In genomic region chr10:125006921-125007391, GRCh38 we compare ENCODE assay signal across 15 cellular contexts.
DNase-seq lines count a peak whose midpoint lies in the region; ATAC-seq and TF ChIP-seq lines count a peak whose summit lies in the region.
"Had no signal": no experiment of that assay in that cellular context is flagged by ENCODE, and none has a peak within 500 bp of the region (broad histone marks: within the 10 kb centered on the region; RNA-seq: fewer than 3 reads in every experiment).

No MANE protein-coding gene starts in this region.

- ATAC-seq in activated CD8-positive, alpha-beta memory T cell treated with anti-CD3 and anti-CD28 coated beads, Interleukin-2, amount 10 ng/mL, durations not matched to agents 7 days and 5 days: no peak
- ATAC-seq in HG03045 (IDR thresholded peaks at IDR 0.05; ENCODE audit: unreplicated experiment) (no peak), GM21619 (IDR thresholded peaks at IDR 0.05; ENCODE audit: unreplicated experiment) (no peak)
- ATAC-seq: stimulated activated naive CD8-positive, alpha-beta T cell treated with anti-CD3 and anti-CD28 coated beads, Interleukin-15, Interleukin-2, amounts not matched to agents 100 U/mL and 50 U/mL, for 24 hours had no signal

- no peak overlapping the region for H2BK120ac ChIP-seq in mesenchymal stem cell (ENCODE audit: low read depth, low read length)

- no peaks in the 10 kb centered on the region for H3K9me3 Mint-ChIP-seq in activated CD8-positive, alpha-beta memory T cell treated with anti-CD3 and anti-CD28 coated beads, Interleukin-2, amount 10 ng/mL, durations not matched to agents 7 days and 5 days (ENCODE audit: low read depth)
- H3K9me3 Mint-ChIP-seq in endodermal cell: no peaks in the 10 kb centered on the region
- H3K9me3 Mint-ChIP-seq: mesothelial cell of epicardium had no signal

- H3K4me3 Mint-ChIP-seq in activated CD8-positive, alpha-beta memory T cell treated with anti-CD3 and anti-CD28 coated beads, Interleukin-2, amount 10 ng/mL, durations not matched to agents 7 days and 5 days: no peak overlapping the region
- no peak overlapping the region for H3K4me3 Mint-ChIP-seq in endodermal cell
- H3K4me3 Mint-ChIP-seq: mesothelial cell of epicardium had no signal

- H2BK5ac ChIP-seq in mesenchymal stem cell (ENCODE audit: low read depth, low read length, poor library complexity, severe bottlenecking): no peak overlapping the region

- no peaks in the 10 kb centered on the region for H3K27me3 ChIP-seq in endodermal cell (ENCODE audit: control insufficient read depth, insufficient read depth, low read length, poor library complexity, severe bottlenecking)
- no peaks in the 10 kb centered on the region for H3K27me3 ChIP-seq in mesenchymal stem cell (ENCODE audit: control insufficient read depth in 1 of 2, insufficient read depth in 1 of 2, low read length in 2 of 2)
- H3K27me3 ChIP-seq in tibial artery: no peaks in the 10 kb centered on the region

- H3K4me1 ChIP-seq in endodermal cell (ENCODE audit: control insufficient read depth, insufficient read depth, low read length) (no peaks in the 10 kb centered on the region), mesenchymal stem cell (ENCODE audit: control insufficient read depth, insufficient read depth, low read depth, low read length) (peaks cover 2% of the 10 kb centered on the region), tibial artery (peaks cover 0 to 89% (median 68%) of the 10 kb centered on the region in 4 donors)

- H3K18ac ChIP-seq in mesenchymal stem cell (ENCODE audit: low read depth in 1 of 2, low read length in 2 of 2): no peak overlapping the region

- H3K9ac ChIP-seq in endodermal cell (ENCODE audit: extremely low read depth, low read length, poor library complexity, severe bottlenecking): no peak overlapping the region
- peak overlapping the region; percentile 70 for H3K9ac ChIP-seq in mesenchymal stem cell (ENCODE audit: low read length)

- no peak overlapping the region for H2BK12ac ChIP-seq in mesenchymal stem cell (ENCODE audit: low read length in 2 of 2)

- peak; percentile 4 for DNase-seq in activated CD8-positive, alpha-beta memory T cell treated with anti-CD3 and anti-CD28 coated beads, Interleukin-2, amount 50 U/mL, for 4 hours
- DNase-seq in activated CD8-positive, alpha-beta memory T cell treated with anti-CD3 and anti-CD28 coated beads, Interleukin-2, amount 10 ng/mL, durations not matched to agents 7 days and 5 days: no peak
- no peak for DNase-seq in endodermal cell
- no peak for DNase-seq in mesenchymal stem cell
- DNase-seq in tibial artery: peak; percentile 21 to 70
- DNase-seq in activated naive CD4-positive, alpha-beta T cell treated with Interleukin-2 at 50 U/mL for 16 hours: no peak
- DNase-seq: activated CD4-positive, alpha-beta T cell treated with anti-CD3 and anti-CD28 coated beads, Interleukin-2, amount 50 U/mL, for 1 hour; foreskin melanocyte; NCI-H510A; stimulated activated CD4-positive, alpha-beta T cell treated with anti-CD3 and anti-CD28 coated beads, Interleukin-1b, Interleukin-23, amount 100 ng/mL, for 48 hours; stimulated activated naive CD8-positive, alpha-beta T cell treated with anti-CD3 and anti-CD28 coated beads, Interleukin-15, Interleukin-2, amounts not matched to agents 100 U/mL and 50 U/mL, for 24 hours had no signal

- no peak overlapping the region for H2AK5ac ChIP-seq in mesenchymal stem cell (ENCODE audit: low read length, severe bottlenecking)

- peak overlapping the region in 1 of 2 experiments; percentile 18 for H3K14ac ChIP-seq in mesenchymal stem cell (ENCODE audit: low read length in 2 of 2)

- H3K79me1 ChIP-seq in mesenchymal stem cell (replicated peaks; ENCODE audit: low read length, poor library complexity, severe bottlenecking): peaks cover 81% of the 10 kb centered on the region

- peak overlapping the region; percentile 58 for H3K27ac ChIP-seq in endodermal cell (ENCODE audit: low read depth, low read length)
- H3K27ac ChIP-seq in mesenchymal stem cell (ENCODE audit: low read length, poor library complexity, severe bottlenecking): no peak overlapping the region
- H3K27ac ChIP-seq in tibial artery: peak overlapping the region; percentile 44 to 90
- H3K27ac ChIP-seq: SK-N-MC had no signal

- no peak overlapping the region for H2AFZ ChIP-seq in mesenchymal stem cell (ENCODE audit: low read depth, low read length)

- H3K4me3 ChIP-seq in endodermal cell (ENCODE audit: low read length) (no peak overlapping the region), mesenchymal stem cell (ENCODE audit: insufficient read depth in 1 of 2, low read depth in 1 of 2, low read length in 2 of 2) (no peak overlapping the region), tibial artery (no peak overlapping the region)
- H3K4me3 ChIP-seq: SK-N-MC had no signal

- peaks cover 22% of the 10 kb centered on the region for H3K27me3 Mint-ChIP-seq in activated CD8-positive, alpha-beta memory T cell treated with anti-CD3 and anti-CD28 coated beads, Interleukin-2, amount 10 ng/mL, durations not matched to agents 7 days and 5 days
- H3K27me3 Mint-ChIP-seq in endodermal cell (ENCODE audit: insufficient read depth): no peaks in the 10 kb centered on the region

- no peaks in the 10 kb centered on the region for H3K9me3 ChIP-seq in endodermal cell (ENCODE audit: control insufficient read depth, low read length)
- no peaks in the 10 kb centered on the region for H3K9me3 ChIP-seq in mesenchymal stem cell (ENCODE audit: control insufficient read depth, low read length)
- H3K9me3 ChIP-seq in tibial artery: no peaks in the 10 kb centered on the region

- no peak overlapping the region for H4K8ac ChIP-seq in mesenchymal stem cell (ENCODE audit: low read length)

- H4K91ac ChIP-seq in mesenchymal stem cell (ENCODE audit: low read length): no peak overlapping the region

- intact Hi-C loops in tibial artery (cut with DNase I; ENCODE audit: low total_unique reads): loop anchor here (10.0 kb wide), 1 partner anchor 148 kb away; no protein-coding TSS in a partner anchor

- no peaks in the 10 kb centered on the region for H3K36me3 Mint-ChIP-seq in activated CD8-positive, alpha-beta memory T cell treated with anti-CD3 and anti-CD28 coated beads, Interleukin-2, amount 10 ng/mL, durations not matched to agents 7 days and 5 days
- peaks cover 15% of the 10 kb centered on the region for H3K36me3 Mint-ChIP-seq in endodermal cell (ENCODE audit: low read depth)

- no peaks in the 10 kb centered on the region for H3K4me1 Mint-ChIP-seq in activated CD8-positive, alpha-beta memory T cell treated with anti-CD3 and anti-CD28 coated beads, Interleukin-2, amount 10 ng/mL, durations not matched to agents 7 days and 5 days
- H3K4me1 Mint-ChIP-seq in endodermal cell: peaks cover 23% of the 10 kb centered on the region

- TF ChIP-seq CTCF in endodermal cell (conservative IDR thresholded peaks at IDR 0.05) (no peak), tibial artery (IDR thresholded peaks at IDR 0.05) (no peak)

- peaks cover 10% of the 10 kb centered on the region for H3K36me3 ChIP-seq in endodermal cell (ENCODE audit: control insufficient read depth, insufficient read depth, low read length)
- H3K36me3 ChIP-seq in mesenchymal stem cell (ENCODE audit: control insufficient read depth in 1 of 2, insufficient read depth in 2 of 2, low read depth in 1 of 2, low read length in 2 of 2): peaks cover 28 to 69% of the 10 kb centered on the region in 2 experiments
- peaks cover 5 to 33% (median 13%) of the 10 kb centered on the region in 3 donors for H3K36me3 ChIP-seq in tibial artery

- no peak overlapping the region for H3K4me2 ChIP-seq in mesenchymal stem cell (ENCODE audit: low read length, poor library complexity, severe bottlenecking)

- H3K4ac ChIP-seq in mesenchymal stem cell (ENCODE audit: low read depth in 1 of 2, low read length in 2 of 2): no peak overlapping the region

- H3K27ac Mint-ChIP-seq in activated CD8-positive, alpha-beta memory T cell treated with anti-CD3 and anti-CD28 coated beads, Interleukin-2, amount 10 ng/mL, durations not matched to agents 7 days and 5 days: no peak overlapping the region
- H3K27ac Mint-ChIP-seq in endodermal cell: no peak overlapping the region

- H2BK15ac ChIP-seq in mesenchymal stem cell (ENCODE audit: low read depth, poor library complexity, severe bottlenecking): no peak overlapping the region

- H3K23ac ChIP-seq in mesenchymal stem cell (ENCODE audit: low read length in 2 of 2): no peak overlapping the region

- 89 to 90% methylated on average over 17 to 19 of the region's 19 CpGs for WGBS in endodermal cell (ENCODE audit: insufficient coverage in 1 of 2, insufficient read length in 1 of 2), 2 experiments
- WGBS in mesenchymal stem cell: 90% methylated on average over 19 of the region's 19 CpGs

- CTCF ChIA-PET in activated CD8-positive, alpha-beta memory T cell treated with anti-CD3 and anti-CD28 coated beads, Interleukin-2, amount 10 ng/mL, durations not matched to agents 7 days and 5 days (lab: Charles Lee): interaction anchor here (2.0 kb wide), 1 partner anchor 15 kb away, joined by 8 read pairs; no protein-coding TSS in a partner anchor

Comparison
In these comparisons a context has a peak if more than half of its experiments do, and no peak if none do; other contexts are left out.
1. DNase-seq: peak in activated CD8-positive, alpha-beta memory T cell treated with anti-CD3 and anti-CD28 coated beads, Interleukin-2, amount 50 U/mL, for 4 hours (single experiment) and tibial artery (2 of 2); none in activated CD8-positive, alpha-beta memory T cell treated with anti-CD3 and anti-CD28 coated beads, Interleukin-2, amount 10 ng/mL, durations not matched to agents 7 days and 5 days (single experiment), endodermal cell (single experiment), mesenchymal stem cell (single experiment) and activated naive CD4-positive, alpha-beta T cell treated with Interleukin-2 at 50 U/mL for 16 hours (single experiment).